In the genomic region with DNA sequence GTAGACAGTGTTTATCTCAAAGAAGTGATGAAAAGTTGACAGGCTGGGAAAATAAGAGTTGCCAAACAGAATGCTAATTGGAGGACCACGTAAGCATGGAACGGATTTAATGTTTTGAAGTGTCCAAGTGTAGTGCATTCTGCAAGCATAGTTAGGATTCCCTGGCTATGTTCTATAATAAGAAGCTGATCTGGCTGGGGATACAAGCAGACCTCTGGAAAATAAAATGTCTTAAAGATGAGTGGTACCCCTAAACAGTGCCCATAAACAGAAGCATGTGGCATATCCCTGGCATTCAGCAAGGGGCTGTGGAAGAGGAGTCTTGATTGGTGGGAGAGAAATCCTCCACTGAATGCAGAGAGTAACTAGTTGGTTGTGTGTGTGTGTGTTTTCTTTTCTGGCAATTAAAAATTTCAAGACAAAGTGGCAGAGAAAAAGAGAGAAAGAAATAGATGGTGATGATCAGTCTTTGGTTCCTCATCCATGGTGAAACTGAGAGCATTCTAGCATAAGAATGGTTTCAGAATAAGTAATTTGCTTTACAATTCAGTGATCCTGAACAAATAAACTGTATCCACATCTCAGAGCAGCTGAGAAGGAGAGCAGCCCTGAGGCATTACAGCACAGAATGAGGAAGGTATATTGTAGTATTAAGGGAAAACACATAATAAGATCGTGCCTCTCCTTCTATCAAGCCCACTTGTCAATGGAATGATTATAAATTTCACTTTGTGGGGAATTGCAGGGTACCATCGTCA, we compare ENCODE assay signal across 14 cellular contexts. TPM values are rescaled to one million over a fixed set of nuclear protein-coding genes. Genes with fewer than 3 reads are reported as not detected.
DNase-seq lines count a peak whose midpoint lies in the region; ATAC-seq and TF ChIP-seq lines count a peak whose summit lies in the region.
"Had no signal": no experiment of that assay in that cellular context is flagged by ENCODE, and none has a peak within 500 bp of the region (broad histone marks: within the 10 kb centered on the region; RNA-seq: fewer than 3 reads in every experiment).

No MANE protein-coding gene starts in this region.

- H3K4me3 Mint-ChIP-seq in endodermal cell, result no peak overlapping the region
- H3K4me3 Mint-ChIP-seq in CD4-positive, alpha-beta memory T cell, result no peak overlapping the region
- H3K4me3 Mint-ChIP-seq: activated naive CD8-positive, alpha-beta T cell treated with anti-CD3 and anti-CD28 coated beads for 36 hours had no signal

- H3K9ac ChIP-seq in endodermal cell (ENCODE audit: extremely low read depth, low read length, poor library complexity, severe bottlenecking), result no peak overlapping the region

- POLR2A ChIA-PET in CD4-positive, alpha-beta memory T cell (lab: Charles Lee; ENCODE audit: partially characterized antibody), result no interaction called here

- no peaks in the 10 kb centered on the region for H3K36me3 ChIP-seq in endodermal cell (ENCODE audit: control insufficient read depth, insufficient read depth, low read length)
- H3K36me3 ChIP-seq in CD4-positive, alpha-beta memory T cell (ENCODE audit: insufficient read depth, low read length), result no peaks in the 10 kb centered on the region
- H3K36me3 ChIP-seq: lower lobe of right lung, thoracic aorta had no signal

- H3K36me3 Mint-ChIP-seq in endodermal cell (ENCODE audit: low read depth), result no peaks in the 10 kb centered on the region
- no peaks in the 10 kb centered on the region for H3K36me3 Mint-ChIP-seq in CD4-positive, alpha-beta memory T cell
- H3K36me3 Mint-ChIP-seq: activated naive CD8-positive, alpha-beta T cell treated with anti-CD3 and anti-CD28 coated beads for 36 hours had no signal

- no peaks in the 10 kb centered on the region for H3K27me3 Mint-ChIP-seq in endodermal cell (ENCODE audit: insufficient read depth)
- no peaks in the 10 kb centered on the region for H3K27me3 Mint-ChIP-seq in CD4-positive, alpha-beta memory T cell
- H3K27me3 Mint-ChIP-seq: activated naive CD8-positive, alpha-beta T cell treated with anti-CD3 and anti-CD28 coated beads for 36 hours had no signal

- WGBS in endodermal cell (ENCODE audit: insufficient coverage in 1 of 2, insufficient read length in 1 of 2), 2 experiments, result 91 to 97% methylated on average over 3 of the region's 4 CpGs

- CTCF ChIA-PET in CD4-positive, alpha-beta memory T cell (lab: Charles Lee; ENCODE audit: partially characterized antibody), result interaction anchor here (1.4 kb wide), 1 partner anchor 8 kb away, joined by 3 read pairs; no protein-coding TSS in a partner anchor

- no peaks in the 10 kb centered on the region for H3K4me1 ChIP-seq in endodermal cell (ENCODE audit: control insufficient read depth, insufficient read depth, low read length)
- H3K4me1 ChIP-seq in CD4-positive, alpha-beta memory T cell (ENCODE audit: insufficient read depth, low read length), result no peaks in the 10 kb centered on the region
- H3K4me1 ChIP-seq: lower lobe of right lung had no signal

- no peak for TF ChIP-seq CTCF in endodermal cell (conservative IDR thresholded peaks at IDR 0.05)

- H3K27me3 ChIP-seq in endodermal cell (ENCODE audit: control insufficient read depth, insufficient read depth, low read length, poor library complexity, severe bottlenecking), result no peaks in the 10 kb centered on the region
- no peaks in the 10 kb centered on the region for H3K27me3 ChIP-seq in CD4-positive, alpha-beta memory T cell (ENCODE audit: insufficient read depth, low read length)

- no peaks in the 10 kb centered on the region for H3K9me3 ChIP-seq in endodermal cell (ENCODE audit: control insufficient read depth, low read length)
- peaks cover 0 to under 1% of the 10 kb centered on the region in 2 donors for H3K9me3 ChIP-seq in CD4-positive, alpha-beta memory T cell (ENCODE audit: control insufficient read depth in 1 of 2, low read length in 2 of 2)
- H3K9me3 ChIP-seq: lower lobe of right lung, thoracic aorta had no signal

- DNase-seq in endodermal cell (no peak), glomerular visceral epithelial cell (ENCODE audit: extremely low spot score) (no peak), NCI-H524 treated with DMSO at 0.1 percent for 48 hours (lab: John Stamatoyannopoulos, UW) (no peak), SHP77 (lab: John Stamatoyannopoulos, UW) (no peak)
- DNase-seq in CD4-positive, alpha-beta memory T cell, result no peak
- DNase-seq: activated naive CD8-positive, alpha-beta T cell treated with anti-CD3 and anti-CD28 coated beads for 36 hours; EL; lower lobe of right lung; small intestine had no signal

- H3K27ac Mint-ChIP-seq in endodermal cell, result no peak overlapping the region
- no peak overlapping the region for H3K27ac Mint-ChIP-seq in CD4-positive, alpha-beta memory T cell
- H3K27ac Mint-ChIP-seq: activated naive CD8-positive, alpha-beta T cell treated with anti-CD3 and anti-CD28 coated beads for 36 hours had no signal

- H3K4me1 Mint-ChIP-seq in endodermal cell, result no peaks in the 10 kb centered on the region
- H3K4me1 Mint-ChIP-seq in CD4-positive, alpha-beta memory T cell, result no peaks in the 10 kb centered on the region
- H3K4me1 Mint-ChIP-seq: activated naive CD8-positive, alpha-beta T cell treated with anti-CD3 and anti-CD28 coated beads for 36 hours had no signal

- intact Hi-C loops in CD4-positive, alpha-beta memory T cell (cut with micrococcal nuclease), result no loop called here

- peak overlapping the region; percentile 36 for H3K27ac ChIP-seq in endodermal cell (ENCODE audit: low read depth, low read length)
- H3K27ac ChIP-seq in CD4-positive, alpha-beta memory T cell (ENCODE audit: low read depth, low read length), result no peak overlapping the region
- H3K27ac ChIP-seq: C4-2B, lower lobe of right lung, thoracic aorta had no signal

- no peak overlapping the region for H3K4me3 ChIP-seq in endodermal cell (ENCODE audit: low read length)
- no peak overlapping the region for H3K4me3 ChIP-seq in CD4-positive, alpha-beta memory T cell (ENCODE audit: low read length in 2 of 2)
- H3K4me3 ChIP-seq: lower lobe of right lung, thoracic aorta had no signal

- ATAC-seq in GM19025 (IDR thresholded peaks at IDR 0.05; ENCODE audit: low read depth, unreplicated experiment) (peak; percentile 75), HG02588 (IDR thresholded peaks at IDR 0.05; ENCODE audit: unreplicated experiment) (peak; percentile 53), HG03196 (IDR thresholded peaks at IDR 0.05; ENCODE audit: unreplicated experiment) (peak; percentile 96)
- ATAC-seq: lower lobe of right lung had no signal

- H3K9me3 Mint-ChIP-seq in endodermal cell, result no peaks in the 10 kb centered on the region
- H3K9me3 Mint-ChIP-seq in CD4-positive, alpha-beta memory T cell, result peaks cover 0 to 22% (median 10%) of the 10 kb centered on the region in 8 donors

RNA-seq across cellular contexts. Expression of a gene that starts 17.2 kb away (rescaled TPM):
- total RNA-seq in endodermal cell, result 1 to 10 TPM; 2.0 to 2.4 TPM
- 1.0 TPM for polyA plus RNA-seq in endodermal cell (2013, experiment 1 of 2)
- 1.6 TPM for polyA plus RNA-seq in endodermal cell (2013, experiment 2 of 2)
- total RNA-seq in CD4-positive, alpha-beta memory T cell, result not detected
- not detected for polyA plus RNA-seq in CD4-positive, alpha-beta memory T cell
- total RNA-seq: activated naive CD8-positive, alpha-beta T cell treated with anti-CD3 and anti-CD28 coated beads for 36 hours; lower lobe of right lung had no signal
